Comparison of ENCODE assay signal across 3 cellular contexts in the genomic region with DNA sequence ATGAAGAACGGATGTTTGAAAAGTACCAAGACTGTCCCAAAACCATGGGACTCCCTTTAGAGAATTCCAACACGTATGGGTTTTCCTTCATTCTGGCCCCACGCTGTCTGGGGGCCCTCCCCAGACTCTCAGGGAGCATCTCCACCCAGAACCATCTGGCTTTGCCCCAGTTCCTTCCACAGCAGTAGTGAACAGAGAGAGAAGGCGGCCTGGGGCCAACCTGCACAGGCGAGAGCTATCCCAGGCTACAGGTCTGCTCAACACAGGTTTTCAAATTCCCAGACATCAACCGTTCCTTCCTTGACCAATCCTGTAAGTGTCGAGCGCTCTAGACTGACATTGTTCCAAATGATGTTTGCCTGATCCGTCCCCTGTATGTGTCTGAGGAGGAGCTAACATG.
"Had no signal": no experiment of that assay in that cellular context is flagged by ENCODE, and none has a peak within 500 bp of the region (broad histone marks: within the 10 kb centered on the region; RNA-seq: fewer than 3 reads in every experiment).

No MANE protein-coding gene starts in this region.

- H2AFZ ChIP-seq: GM23338 had no signal

- H3K4me2 ChIP-seq: GM23338 had no signal

- ATAC-seq: GM23338 had no signal

- DNase-seq: H9, HCEC 1CT had no signal

- H3K4me3 ChIP-seq: GM23338 had no signal
